In the genomic region with DNA sequence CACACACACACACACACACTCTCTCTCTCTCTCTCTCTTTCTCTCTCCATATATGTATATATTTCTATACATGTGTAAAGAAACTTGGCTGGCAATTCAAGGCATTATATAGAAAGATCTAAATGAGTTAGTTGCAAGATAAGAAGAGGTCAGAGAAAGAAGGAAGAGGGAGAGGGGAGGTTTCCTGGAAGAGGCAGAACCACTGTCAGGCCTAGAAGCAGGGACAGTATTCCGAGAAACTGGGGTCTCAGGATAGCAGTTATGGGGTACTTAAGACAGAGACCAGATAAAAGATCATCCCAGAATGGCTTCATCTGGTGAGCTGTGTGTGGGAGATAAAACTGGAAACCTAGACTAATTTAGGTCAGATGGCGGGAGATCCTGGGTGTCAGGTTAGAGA, we compare ENCODE assay signal across 1 cellular context.
TF ChIP-seq lines count a peak whose summit lies in the region.

No MANE protein-coding gene starts in this region.

TF ChIP-seq in WTC11, 78 proteins besides CTCF, POLR2A, EP300 and RAD21 (continued from another document):
- TF ChIP-seq ZSCAN18 (CRISPR knock-in tag; IDR thresholded peaks at IDR 0.05) (no peak), SP1 (CRISPR knock-in tag; conservative IDR thresholded peaks at IDR 0.05) (no peak), ESRRA (CRISPR knock-in tag; IDR thresholded peaks at IDR 0.05; ENCODE audit: borderline replicate concordance) (no peak), ZNF512 (CRISPR knock-in tag; IDR thresholded peaks at IDR 0.05; ENCODE audit: borderline replicate concordance) (no peak)
